Comparison of ENCODE assay signal across 18 cellular contexts in the genomic region with DNA sequence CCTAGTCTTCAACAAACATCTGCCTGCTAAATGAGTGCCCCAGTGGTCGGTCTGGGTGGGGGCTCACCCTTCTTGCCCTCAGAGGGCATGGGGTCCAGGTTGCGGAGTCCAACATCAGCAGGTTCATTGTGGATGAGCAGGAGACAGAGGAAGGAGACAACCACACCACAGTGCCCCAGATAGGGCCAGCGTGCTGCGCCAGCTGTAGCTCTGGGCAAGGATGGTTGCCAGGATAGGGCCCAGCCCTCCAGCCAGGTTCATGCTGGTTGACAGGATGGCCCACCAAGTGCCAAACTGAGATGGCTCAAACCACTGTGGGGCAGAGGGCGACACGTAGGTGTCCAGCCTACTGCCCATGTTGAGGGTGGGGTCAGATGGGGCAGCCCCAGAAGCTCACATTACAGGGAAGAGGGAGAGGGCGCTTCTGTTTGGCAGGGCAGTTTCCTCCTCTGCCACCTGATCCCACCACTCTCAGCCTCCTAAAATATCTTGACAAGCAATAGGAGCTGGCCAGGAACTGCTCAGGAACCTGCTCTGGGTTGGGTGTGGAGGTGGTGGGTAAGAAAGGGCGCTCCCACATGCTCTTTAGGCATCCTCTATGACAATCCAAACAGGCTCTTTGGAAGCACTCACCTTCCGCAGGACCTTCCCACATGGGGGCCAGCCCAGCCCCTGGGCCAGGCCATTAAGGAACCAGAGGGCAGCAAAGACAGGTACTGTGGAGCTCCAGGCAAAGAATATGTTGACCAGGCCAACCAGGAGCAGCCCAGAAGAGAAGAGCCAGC. TPM values are rescaled to one million over a fixed set of nuclear protein-coding genes. Genes with fewer than 3 reads are reported as not detected.
DNase-seq lines count a peak whose midpoint lies in the region; ATAC-seq, FAIRE-seq and TF ChIP-seq lines count a peak whose summit lies in the region.
"Had no signal": no experiment of that assay in that cellular context is flagged by ENCODE, and none has a peak within 500 bp of the region (broad histone marks: within the 10 kb centered on the region; RNA-seq: fewer than 3 reads in every experiment).

No MANE protein-coding gene starts in this region.

- no peak for TF ChIP-seq RAD21 in K562 (CRISPR knock-in tag; conservative IDR thresholded peaks at IDR 0.05 in 1 of 2, IDR thresholded peaks at IDR 0.05 in 1 of 2)

- no peak overlapping the region for H3K4me3 Mint-ChIP-seq in T-helper 1 cell treated with Interleukin-12 subunit alpha and Interleukin-12 subunit beta and Interleukin-4 antibody, amounts not matched to agents 30 μg/mL and 1 μg/mL, for 36 hours
- peak overlapping the region in 1 of 5 donors; percentile 27 for H3K4me3 Mint-ChIP-seq in immature natural killer cell
- H3K4me3 Mint-ChIP-seq in activated CD8-positive, alpha-beta T cell treated with anti-CD3 and anti-CD28 coated beads, Interleukin-2, amount 10 ng/mL, durations not matched to agents 7 days and 5 days, result no peak overlapping the region
- H3K4me3 Mint-ChIP-seq: stimulated activated memory B cell treated with anti-CD40 and anti-IgM and Interleukin-4, amounts not matched to agents 10 μg/mL and 1 μg/mL and 100 μg/mL, for 72 hours had no signal

- no peak for TF ChIP-seq POLR2A in K562 (conservative IDR thresholded peaks at IDR 0.05)
- TF ChIP-seq POLR2A in transverse colon (IDR thresholded peaks at IDR 0.05), result no peak

- H3K4ac ChIP-seq in mesendoderm (ENCODE audit: low read depth, low read length), result no peak overlapping the region

- no peak overlapping the region for H2BK5ac ChIP-seq in mesendoderm (ENCODE audit: low read length)

- FAIRE-seq in K562 (lab: Jason Lieb, UNC), result no peak
- FAIRE-seq: astrocyte had no signal

- peaks cover 24% of the 10 kb centered on the region for H3K4me1 Mint-ChIP-seq in T-helper 1 cell treated with Interleukin-12 subunit alpha and Interleukin-12 subunit beta and Interleukin-4 antibody, amounts not matched to agents 30 μg/mL and 1 μg/mL, for 36 hours (ENCODE audit: low read depth)
- H3K4me1 Mint-ChIP-seq in immature natural killer cell, result peaks cover 15 to 22% of the 10 kb centered on the region in 2 donors
- peaks cover 40% of the 10 kb centered on the region for H3K4me1 Mint-ChIP-seq in activated CD8-positive, alpha-beta T cell treated with anti-CD3 and anti-CD28 coated beads, Interleukin-2, amount 10 ng/mL, durations not matched to agents 7 days and 5 days (ENCODE audit: low read depth)

- H3K9ac ChIP-seq in K562 (ENCODE audit: insufficient read depth in 1 of 2, low read depth in 2 of 2, low read length in 2 of 2) (peak overlapping the region in 1 of 2 experiments; percentile 79; a peak in 2 of 4 replicates), mesendoderm (ENCODE audit: low read length) (no peak overlapping the region)

- no peak overlapping the region for H4K8ac ChIP-seq in mesendoderm (ENCODE audit: low read depth, low read length)

- no TSS peak for BruUV-seq in K562 (replicated peaks; lab: Mats Ljungman, UMichigan)

- no peak overlapping the region for H2AK5ac ChIP-seq in mesendoderm (ENCODE audit: low read length)

- H3K79me2 ChIP-seq in K562 (ENCODE audit: control insufficient read depth, insufficient read depth, low read length) (peaks cover 51% of the 10 kb centered on the region), mesendoderm (ENCODE audit: control insufficient read depth, insufficient read depth, low read length) (peaks cover 1% of the 10 kb centered on the region)

- peak overlapping the region; percentile 22 for H3K56ac ChIP-seq in mesendoderm (ENCODE audit: low read length)

- H3K4me3 ChIP-seq in K562, result no peak overlapping the region
- H3K4me3 ChIP-seq in mesendoderm (ENCODE audit: low read length), result no peak overlapping the region
- H3K4me3 ChIP-seq in transverse colon, result peak overlapping the region in 2 of 4 donors; percentile 70 to 82
- H3K4me3 ChIP-seq: esophagus muscularis mucosa, thyroid gland had no signal

- no peak overlapping the region; the same call in 2 of the 3 replicates for H3K27ac ChIP-seq in K562 (ENCODE audit: extremely low read depth, low read depth, low read length)
- no peak overlapping the region for H3K27ac ChIP-seq in mesendoderm (ENCODE audit: low read depth, low read length)
- peak overlapping the region; percentile 49 to 92 (median 86) for H3K27ac ChIP-seq in transverse colon
- H3K27ac ChIP-seq: 22Rv1, esophagus muscularis mucosa, thyroid gland had no signal

- TF ChIP-seq CTCF in K562 (IDR thresholded peaks at IDR 0.05 in 2 of 3, conservative IDR thresholded peaks at IDR 0.05 in 1 of 3; ENCODE audit: insufficient read depth in 2 of 3, low read depth in 1 of 3, low read length in 3 of 3), result no peak
- no peak for TF ChIP-seq CTCF in transverse colon (IDR thresholded peaks at IDR 0.05)

- H3K4me1 ChIP-seq in K562 (replicated peaks in 1 of 2; ENCODE audit: control insufficient read depth in 2 of 2, insufficient read depth in 2 of 2, low read length in 2 of 2) (peaks cover 54 to 57% of the 10 kb centered on the region in 2 experiments), mesendoderm (ENCODE audit: control insufficient read depth, low read depth, low read length) (peaks cover 15% of the 10 kb centered on the region), transverse colon (peaks cover 7 to 56% (median 35%) of the 10 kb centered on the region in 4 donors)

- H3K36me3 Mint-ChIP-seq in T-helper 1 cell treated with Interleukin-12 subunit alpha and Interleukin-12 subunit beta and Interleukin-4 antibody, amounts not matched to agents 30 μg/mL and 1 μg/mL, for 36 hours (ENCODE audit: low read depth), result peaks cover 22% of the 10 kb centered on the region
- peaks cover 3 to 10% (median 6%) of the 10 kb centered on the region in 3 donors for H3K36me3 Mint-ChIP-seq in immature natural killer cell
- peaks cover 37% of the 10 kb centered on the region for H3K36me3 Mint-ChIP-seq in activated CD8-positive, alpha-beta T cell treated with anti-CD3 and anti-CD28 coated beads, Interleukin-2, amount 10 ng/mL, durations not matched to agents 7 days and 5 days (ENCODE audit: low read depth)

- H4K5ac ChIP-seq in mesendoderm (ENCODE audit: low read length), result no peak overlapping the region

- CTCF ChIA-PET in K562 (lab: Yijun Ruan, JAX; ENCODE audit: low intra/inter-chr PET ratio), result no interaction called here
- CTCF ChIA-PET in activated CD8-positive, alpha-beta T cell treated with anti-CD3 and anti-CD28 coated beads, Interleukin-2, amount 10 ng/mL, durations not matched to agents 7 days and 5 days (lab: Charles Lee), result no interaction called here

- in situ Hi-C loops in K562 (cut with MboI) (no loop called here), transverse colon (cut with MboI; ENCODE audit: low pct_ligation_motif_present in 1 of 4, low pct_unique_long_range_greater_than_20kb in 1 of 4, low sequenced_read_pairs in 3 of 4) (no loop called here)

- H3K36me3 ChIP-seq in K562 (ENCODE audit: control insufficient read depth, insufficient read depth, low read length), result peaks cover 64% of the 10 kb centered on the region
- peaks cover 2% of the 10 kb centered on the region for H3K36me3 ChIP-seq in mesendoderm (ENCODE audit: control insufficient read depth, insufficient read depth, low read length)
- peaks cover 0 to 10% (median 0%) of the 10 kb centered on the region in 4 donors for H3K36me3 ChIP-seq in transverse colon

- H3K79me1 ChIP-seq in mesendoderm (ENCODE audit: low read length), result peaks cover 11% of the 10 kb centered on the region

- H3K27me3 ChIP-seq in K562 (ENCODE audit: control insufficient read depth in 2 of 2, insufficient read depth in 2 of 2, low read length in 2 of 2) (no peaks in the 10 kb centered on the region), mesendoderm (ENCODE audit: insufficient read depth, low read length, poor library complexity) (no peaks in the 10 kb centered on the region), transverse colon (no peaks in the 10 kb centered on the region)
- H3K27me3 ChIP-seq: esophagus muscularis mucosa, thyroid gland had no signal

- no peaks in the 10 kb centered on the region for H3K27me3 Mint-ChIP-seq in T-helper 1 cell treated with Interleukin-12 subunit alpha and Interleukin-12 subunit beta and Interleukin-4 antibody, amounts not matched to agents 30 μg/mL and 1 μg/mL, for 36 hours (ENCODE audit: low read depth)
- H3K27me3 Mint-ChIP-seq in immature natural killer cell (ENCODE audit: low read depth in 3 of 3), result peaks cover 0 to 2% (median 2%) of the 10 kb centered on the region in 3 donors
- no peaks in the 10 kb centered on the region for H3K27me3 Mint-ChIP-seq in activated CD8-positive, alpha-beta T cell treated with anti-CD3 and anti-CD28 coated beads, Interleukin-2, amount 10 ng/mL, durations not matched to agents 7 days and 5 days (ENCODE audit: low read depth)
- H3K27me3 Mint-ChIP-seq: stimulated activated memory B cell treated with anti-CD40 and anti-IgM and Interleukin-4, amounts not matched to agents 10 μg/mL and 1 μg/mL and 100 μg/mL, for 72 hours had no signal

- TF ChIP-seq EP300 in K562 (IDR thresholded peaks at IDR 0.05; ENCODE audit: low read length), result no peak
- no peak for TF ChIP-seq EP300 in transverse colon (IDR thresholded peaks at IDR 0.05; ENCODE audit: low read depth)

- intact Hi-C loops in K562 (cut with micrococcal nuclease), result no loop called here
- intact Hi-C loops in transverse colon (cut with DNase I; ENCODE audit: low total_unique reads), result no loop called here

- no peak overlapping the region for H3K4me2 ChIP-seq in K562 (ENCODE audit: insufficient read depth, low read length)
- H3K4me2 ChIP-seq in mesendoderm (ENCODE audit: low read length), result no peak overlapping the region

- no peaks in the 10 kb centered on the region for H3K9me3 ChIP-seq in K562 (replicated peaks; ENCODE audit: control insufficient read depth, insufficient read depth, low read depth, low read length)
- no peaks in the 10 kb centered on the region for H3K9me3 ChIP-seq in transverse colon
- H3K9me3 ChIP-seq: esophagus muscularis mucosa, thyroid gland had no signal

- no peak for ATAC-seq in K562
- ATAC-seq in activated CD8-positive, alpha-beta T cell treated with anti-CD3 and anti-CD28 coated beads, Interleukin-2, amount 10 ng/mL, durations not matched to agents 7 days and 5 days, result no peak
- ATAC-seq: stimulated activated memory B cell treated with anti-CD40 and anti-IgM and Interleukin-4, amounts not matched to agents 10 μg/mL and 1 μg/mL and 100 μg/mL, for 72 hours had no signal

- H4K20me1 ChIP-seq in K562 (replicated peaks; ENCODE audit: control insufficient read depth, insufficient read depth, low read length), result peaks cover 22% of the 10 kb centered on the region

- no peaks in the 10 kb centered on the region for H3K9me3 Mint-ChIP-seq in T-helper 1 cell treated with Interleukin-12 subunit alpha and Interleukin-12 subunit beta and Interleukin-4 antibody, amounts not matched to agents 30 μg/mL and 1 μg/mL, for 36 hours
- H3K9me3 Mint-ChIP-seq in immature natural killer cell, result no peaks in the 10 kb centered on the region
- H3K9me3 Mint-ChIP-seq in activated CD8-positive, alpha-beta T cell treated with anti-CD3 and anti-CD28 coated beads, Interleukin-2, amount 10 ng/mL, durations not matched to agents 7 days and 5 days (ENCODE audit: insufficient read depth), result no peaks in the 10 kb centered on the region
- H3K9me3 Mint-ChIP-seq: stimulated activated memory B cell treated with anti-CD40 and anti-IgM and Interleukin-4, amounts not matched to agents 10 μg/mL and 1 μg/mL and 100 μg/mL, for 72 hours had no signal

- DNase-seq in T-helper 1 cell (no peak), K562 (ENCODE audit: extremely low read depth in 1 of 4, low spot score in 3 of 4) (no peak), mesendoderm (no peak), transverse colon (no peak), NCI-H345 treated with DMSO at 0.1 percent for 48 hours (lab: John Stamatoyannopoulos, UW; ENCODE audit: unreplicated experiment) (no peak), immature natural killer cell (no peak)
- no peak for DNase-seq in activated CD8-positive, alpha-beta T cell treated with anti-CD3 and anti-CD28 coated beads, Interleukin-2, amount 10 ng/mL, durations not matched to agents 7 days and 5 days
- DNase-seq: C1 segment of cervical spinal cord, DMS79, IMR-90, NCI-H1092, NCI-H774, thyroid gland had no signal

- no peak overlapping the region for H3K23ac ChIP-seq in mesendoderm (ENCODE audit: low read length)

- H2AFZ ChIP-seq in K562 (ENCODE audit: low read depth, low read length), result no peak overlapping the region

- no peaks in the 10 kb centered on the region for H3K9me1 ChIP-seq in K562 (ENCODE audit: control insufficient read depth, insufficient read depth, low read length)

- no peak overlapping the region for H3K18ac ChIP-seq in mesendoderm (ENCODE audit: low read length)

- H2BK120ac ChIP-seq in mesendoderm (ENCODE audit: low read depth, low read length), result no peak overlapping the region

- no peak overlapping the region for H2BK15ac ChIP-seq in mesendoderm (replicated peaks; ENCODE audit: low read depth)

- POLR2A ChIA-PET in K562 (lab: Yijun Ruan, JAX), result interaction anchor here (0.6 to 5.2 kb wide), 5 partner anchors 9 to 365 kb away, joined by 3 to 33 read pairs (median 4); partner anchors contain the start of gene TRAPPC4
- POLR2A ChIA-PET in activated CD8-positive, alpha-beta T cell treated with anti-CD3 and anti-CD28 coated beads, Interleukin-2, amount 10 ng/mL, durations not matched to agents 7 days and 5 days (lab: Charles Lee), result interaction anchor here (0.6 to 2.7 kb wide), 4 partner anchors 10 to 141 kb away, joined by 3 to 18 read pairs (median 4); partner anchors contain the start of genes RPS25 and TRAPPC4

- peak overlapping the region; percentile 26 for H3K27ac Mint-ChIP-seq in T-helper 1 cell treated with Interleukin-12 subunit alpha and Interleukin-12 subunit beta and Interleukin-4 antibody, amounts not matched to agents 30 μg/mL and 1 μg/mL, for 36 hours
- H3K27ac Mint-ChIP-seq in immature natural killer cell, result peak overlapping the region in 1 of 6 donors; percentile 18
- no peak overlapping the region for H3K27ac Mint-ChIP-seq in activated CD8-positive, alpha-beta T cell treated with anti-CD3 and anti-CD28 coated beads, Interleukin-2, amount 10 ng/mL, durations not matched to agents 7 days and 5 days

- 98% methylated on average over 7 of the region's 9 CpGs for WGBS in K562 (ENCODE audit: insufficient coverage, low coverage, missing lambda C conversion rate)
- no CpG with 5 or more reads among the region's 9 CpGs for WGBS in mesendoderm (ENCODE audit: extremely low coverage, insufficient coverage, low lambda C conversion rate)
- 96% methylated on average over 8 of the region's 9 CpGs; no CpG with 5 or more reads in 1 of the 2 donors for WGBS in transverse colon (ENCODE audit: low coverage in 1 of 2), 2 donors

RNA-seq across cellular contexts. Expression of gene SLC37A4, which starts 2.9 kb away (rescaled TPM):
- 93.5 and 200 TPM in 2 replicates for total RNA-seq in K562 (2011; cell fraction: chromatin; rRNA removed; ENCODE audit: low replicate concordance)
- total RNA-seq in K562 (2011; cell fraction: nucleolus; rRNA removed), result 179 and 193 TPM in 2 replicates
- total RNA-seq in K562 (2011; cell fraction: nucleoplasm; rRNA removed), result 133 and 149 TPM in 2 replicates
- total RNA-seq in K562 (2014; rRNA removed) (27.9 and 34.1 TPM in 2 replicates), K562 (2014; rRNA removed; fragmentation: Illumina TruSeq; extraction: Trizol) (34.5 and 35.7 TPM in 2 replicates), K562 (2015; rRNA removed; fragmentation: Illumina TruSeq; extraction: Trizol) (27.9 and 28.2 TPM in 2 replicates), K562 (2021) (48.8 and 49.8 TPM in 2 replicates), transverse colon (10 to 100 TPM; 34.0 to 88.3 (median 81.2) TPM)
- polyA plus RNA-seq in K562 (2011; rRNA removed) (73.9 and 87.9 TPM in 2 replicates), K562 (2014; fragmentation: Illumina TruSeq; extraction: Trizol) (54.6 and 55.2 TPM in 2 replicates), K562 (2014; fragmentation: Nextera tagmentation; extraction: Ambion mirVana) (10 to 100 TPM; 24.7 to 40.7 TPM), K562 (2014; rRNA removed) (54.6 and 55.0 TPM in 2 replicates), immature natural killer cell (10 to 100 TPM in 2 of 3 donors, 1 to 10 TPM in 1; 9.4 to 11.6 (median 11.4) TPM)
- polyA plus RNA-seq in K562 (2011; cell fraction: cytosol; rRNA removed), result 125 and 133 TPM in 2 replicates
- polyA plus RNA-seq in K562 (2011; cell fraction: nucleus; rRNA removed), result 272 and 287 TPM in 2 replicates
- polyA plus RNA-seq in K562 (2012), result 36.4 and 40.1 TPM in 2 replicates
- 95.1 and 110 TPM in 2 replicates for polyA minus RNA-seq in K562 (2011; rRNA and poly(A)+ RNA removed)
- 31.7 and 35.4 TPM in 2 replicates for polyA minus RNA-seq in K562 (2011; cell fraction: cytosol; rRNA and poly(A)+ RNA removed)
- polyA minus RNA-seq in K562 (2011; cell fraction: nucleus; rRNA and poly(A)+ RNA removed), result 44.6 and 66.4 TPM in 2 replicates
- polyA plus RNA-seq in mesendoderm (2013, experiment 1 of 2), result 19.7 TPM
- 18.9 TPM for polyA plus RNA-seq in mesendoderm (2013, experiment 2 of 2)
- 10 to 100 TPM; 22.4 to 26.6 TPM for total RNA-seq in activated CD8-positive, alpha-beta T cell treated with anti-CD3 and anti-CD28 coated beads, Interleukin-2, amount 10 ng/mL, durations not matched to agents 7 days and 5 days

RNA-seq across cellular contexts. Expression of gene TRAPPC4, which starts 9.2 kb away (rescaled TPM):
- 76.0 and 138 TPM in 2 replicates for total RNA-seq in K562 (2011; cell fraction: chromatin; rRNA removed; ENCODE audit: low replicate concordance)
- total RNA-seq in K562 (2011; cell fraction: nucleolus; rRNA removed), result 134 and 149 TPM in 2 replicates
- 122 and 136 TPM in 2 replicates for total RNA-seq in K562 (2011; cell fraction: nucleoplasm; rRNA removed)
- 132 and 142 TPM in 2 replicates for total RNA-seq in K562 (2014; rRNA removed)
- 142 and 147 TPM in 2 replicates for total RNA-seq in K562 (2014; rRNA removed; fragmentation: Illumina TruSeq; extraction: Trizol)
- total RNA-seq in K562 (2015; rRNA removed; fragmentation: Illumina TruSeq; extraction: Trizol), result 137 and 139 TPM in 2 replicates
- 139 TPM in 2 replicates for total RNA-seq in K562 (2021)
- 205 and 232 TPM in 2 replicates for polyA plus RNA-seq in K562 (2011; rRNA removed)
- 349 and 363 TPM in 2 replicates for polyA plus RNA-seq in K562 (2011; cell fraction: cytosol; rRNA removed)
- 108 and 126 TPM in 2 replicates for polyA plus RNA-seq in K562 (2011; cell fraction: nucleus; rRNA removed)
- 139 and 188 TPM in 2 replicates for polyA plus RNA-seq in K562 (2012)
- 121 and 127 TPM in 2 replicates for polyA plus RNA-seq in K562 (2014; fragmentation: Illumina TruSeq; extraction: Trizol)
- 100 to 1,000 TPM; 455 to 524 TPM for polyA plus RNA-seq in K562 (2014; fragmentation: Nextera tagmentation; extraction: Ambion mirVana)
- 152 and 159 TPM in 2 replicates for polyA plus RNA-seq in K562 (2014; rRNA removed)
- 121 and 192 TPM in 2 replicates for polyA minus RNA-seq in K562 (2011; rRNA and poly(A)+ RNA removed)
- 33.1 and 51.2 TPM in 2 replicates for polyA minus RNA-seq in K562 (2011; cell fraction: cytosol; rRNA and poly(A)+ RNA removed)
- 44.2 and 59.3 TPM in 2 replicates for polyA minus RNA-seq in K562 (2011; cell fraction: nucleus; rRNA and poly(A)+ RNA removed)
- polyA plus RNA-seq in mesendoderm (2013, experiment 1 of 2), result 94.7 TPM
- 93.7 TPM for polyA plus RNA-seq in mesendoderm (2013, experiment 2 of 2)
- total RNA-seq in transverse colon, result 100 to 1,000 TPM in 1 of 4 donors, 10 to 100 TPM in 3; 37.4 to 105 (median 74.8) TPM
- polyA plus RNA-seq in immature natural killer cell, result 100 to 1,000 TPM; 104 to 136 (median 110) TPM
- total RNA-seq in activated CD8-positive, alpha-beta T cell treated with anti-CD3 and anti-CD28 coated beads, Interleukin-2, amount 10 ng/mL, durations not matched to agents 7 days and 5 days, result 10 to 100 TPM; 58.6 to 65.0 TPM

RNA-seq across cellular contexts. Expression of gene RPS25, which starts 9.6 kb away (rescaled TPM):
- total RNA-seq in K562 (2011; cell fraction: chromatin; rRNA removed; ENCODE audit: low replicate concordance), result 136 and 201 TPM in 2 replicates
- total RNA-seq in K562 (2011; cell fraction: nucleolus; rRNA removed), result 166 and 168 TPM in 2 replicates
- 272 and 420 TPM in 2 replicates for total RNA-seq in K562 (2011; cell fraction: nucleoplasm; rRNA removed)
- total RNA-seq in K562 (2014; rRNA removed) (1,122 and 1,723 TPM in 2 replicates), K562 (2014; rRNA removed; fragmentation: Illumina TruSeq; extraction: Trizol) (2,419 and 2,437 TPM in 2 replicates), K562 (2015; rRNA removed; fragmentation: Illumina TruSeq; extraction: Trizol) (2,472 and 2,755 TPM in 2 replicates), K562 (2021) (1,553 and 1,702 TPM in 2 replicates), transverse colon (1,000 to 10,000 TPM in 1 of 4 donors, 100 to 1,000 TPM in 3; 220 to 1,105 (median 540) TPM)
- polyA plus RNA-seq in K562 (2011; rRNA removed) (1,393 and 1,573 TPM in 2 replicates), K562 (2014; fragmentation: Illumina TruSeq; extraction: Trizol) (2,166 and 3,143 TPM in 2 replicates), K562 (2014; fragmentation: Nextera tagmentation; extraction: Ambion mirVana) (1,000 to 10,000 TPM; 2,471 to 2,886 TPM), K562 (2014; rRNA removed) (2,239 and 5,486 TPM in 2 replicates), immature natural killer cell (1,000 to 10,000 TPM; 1,543 to 2,582 (median 1,747) TPM)
- polyA plus RNA-seq in K562 (2011; cell fraction: cytosol; rRNA removed), result 686 and 1,751 TPM in 2 replicates
- polyA plus RNA-seq in K562 (2011; cell fraction: nucleus; rRNA removed), result 283 and 578 TPM in 2 replicates
- 1,761 and 1,841 TPM in 2 replicates for polyA plus RNA-seq in K562 (2012)
- polyA minus RNA-seq in K562 (2011; rRNA and poly(A)+ RNA removed), result 428 and 580 TPM in 2 replicates
- 641 and 694 TPM in 2 replicates for polyA minus RNA-seq in K562 (2011; cell fraction: cytosol; rRNA and poly(A)+ RNA removed)
- 60.3 and 141 TPM in 2 replicates for polyA minus RNA-seq in K562 (2011; cell fraction: nucleus; rRNA and poly(A)+ RNA removed)
- polyA plus RNA-seq in mesendoderm (2013, experiment 1 of 2), result 2,936 TPM
- polyA plus RNA-seq in mesendoderm (2013, experiment 2 of 2), result 2,849 TPM
- total RNA-seq in activated CD8-positive, alpha-beta T cell treated with anti-CD3 and anti-CD28 coated beads, Interleukin-2, amount 10 ng/mL, durations not matched to agents 7 days and 5 days, result 1,000 to 10,000 TPM; 1,115 to 1,170 TPM

RNA-seq across cellular contexts. Expression of gene HYOU1, which starts 29.3 kb away (rescaled TPM):
- total RNA-seq in K562 (2011; cell fraction: chromatin; rRNA removed; ENCODE audit: low replicate concordance), result 358 and 605 TPM in 2 replicates
- 442 and 449 TPM in 2 replicates for total RNA-seq in K562 (2011; cell fraction: nucleolus; rRNA removed)
- total RNA-seq in K562 (2011; cell fraction: nucleoplasm; rRNA removed), result 467 and 490 TPM in 2 replicates
- 128 and 132 TPM in 2 replicates for total RNA-seq in K562 (2014; rRNA removed)
- total RNA-seq in K562 (2014; rRNA removed; fragmentation: Illumina TruSeq; extraction: Trizol), result 95.2 and 104 TPM in 2 replicates
- 124 and 125 TPM in 2 replicates for total RNA-seq in K562 (2015; rRNA removed; fragmentation: Illumina TruSeq; extraction: Trizol)
- 193 and 197 TPM in 2 replicates for total RNA-seq in K562 (2021)
- polyA plus RNA-seq in K562 (2011; rRNA removed), result 159 and 196 TPM in 2 replicates
- polyA plus RNA-seq in K562 (2011; cell fraction: cytosol; rRNA removed), result 195 and 205 TPM in 2 replicates
- polyA plus RNA-seq in K562 (2011; cell fraction: nucleus; rRNA removed), result 158 and 198 TPM in 2 replicates
- 135 and 352 TPM in 2 replicates for polyA plus RNA-seq in K562 (2012)
- polyA plus RNA-seq in K562 (2014; fragmentation: Illumina TruSeq; extraction: Trizol), result 180 and 197 TPM in 2 replicates
- 10 to 100 TPM; 19.5 to 46.2 TPM for polyA plus RNA-seq in K562 (2014; fragmentation: Nextera tagmentation; extraction: Ambion mirVana)
- polyA plus RNA-seq in K562 (2014; rRNA removed), result 145 and 151 TPM in 2 replicates
- 167 and 177 TPM in 2 replicates for polyA minus RNA-seq in K562 (2011; rRNA and poly(A)+ RNA removed)
- 92.7 and 93.6 TPM in 2 replicates for polyA minus RNA-seq in K562 (2011; cell fraction: cytosol; rRNA and poly(A)+ RNA removed)
- 42.5 and 79.6 TPM in 2 replicates for polyA minus RNA-seq in K562 (2011; cell fraction: nucleus; rRNA and poly(A)+ RNA removed)
- 139 TPM for polyA plus RNA-seq in mesendoderm (2013, experiment 1 of 2)
- 134 TPM for polyA plus RNA-seq in mesendoderm (2013, experiment 2 of 2)
- total RNA-seq in transverse colon, result 100 to 1,000 TPM in 1 of 4 donors, 10 to 100 TPM in 3; 46.4 to 131 (median 61.0) TPM
- 10 to 100 TPM; 23.2 to 49.1 (median 32.9) TPM for polyA plus RNA-seq in immature natural killer cell
- total RNA-seq in activated CD8-positive, alpha-beta T cell treated with anti-CD3 and anti-CD28 coated beads, Interleukin-2, amount 10 ng/mL, durations not matched to agents 7 days and 5 days, result 100 to 1,000 TPM; 133 to 135 TPM

RNA-seq across cellular contexts. Expression of gene CENATAC, which starts 29.8 kb away (rescaled TPM):
- total RNA-seq in K562 (2011; cell fraction: chromatin; rRNA removed; ENCODE audit: low replicate concordance), result 107 and 143 TPM in 2 replicates
- total RNA-seq in K562 (2011; cell fraction: nucleolus; rRNA removed), result 70.5 and 71.8 TPM in 2 replicates
- total RNA-seq in K562 (2011; cell fraction: nucleoplasm; rRNA removed), result 96.7 and 121 TPM in 2 replicates
- total RNA-seq in K562 (2014; rRNA removed) (15.3 and 16.0 TPM in 2 replicates), K562 (2014; rRNA removed; fragmentation: Illumina TruSeq; extraction: Trizol) (13.9 and 15.1 TPM in 2 replicates), K562 (2015; rRNA removed; fragmentation: Illumina TruSeq; extraction: Trizol) (16.2 and 16.9 TPM in 2 replicates), K562 (2021) (12.4 and 13.5 TPM in 2 replicates), transverse colon (10 to 100 TPM; 46.1 to 94.3 (median 82.2) TPM)
- polyA plus RNA-seq in K562 (2011; rRNA removed) (13.4 and 13.7 TPM in 2 replicates), K562 (2014; fragmentation: Illumina TruSeq; extraction: Trizol) (8.9 and 9.7 TPM in 2 replicates), K562 (2014; fragmentation: Nextera tagmentation; extraction: Ambion mirVana) (1 to 10 TPM; 2.4 to 4.5 TPM), K562 (2014; rRNA removed) (21.9 and 25.5 TPM in 2 replicates), immature natural killer cell (10 to 100 TPM in 2 of 3 donors, 1 to 10 TPM in 1; 9.1 to 17.1 (median 10.5) TPM)
- 3.3 and 3.9 TPM in 2 replicates for polyA plus RNA-seq in K562 (2011; cell fraction: cytosol; rRNA removed)
- 35.3 and 40.2 TPM in 2 replicates for polyA plus RNA-seq in K562 (2011; cell fraction: nucleus; rRNA removed)
- polyA plus RNA-seq in K562 (2012), result 7.1 and 9.9 TPM in 2 replicates
- polyA minus RNA-seq in K562 (2011; rRNA and poly(A)+ RNA removed), result 20.5 and 20.8 TPM in 2 replicates
- polyA minus RNA-seq in K562 (2011; cell fraction: cytosol; rRNA and poly(A)+ RNA removed), result 3.7 and 4.3 TPM in 2 replicates
- polyA minus RNA-seq in K562 (2011; cell fraction: nucleus; rRNA and poly(A)+ RNA removed), result 26.1 and 29.3 TPM in 2 replicates
- polyA plus RNA-seq in mesendoderm (2013, experiment 1 of 2), result 27.9 TPM
- 28.6 TPM for polyA plus RNA-seq in mesendoderm (2013, experiment 2 of 2)
- 10 to 100 TPM; 39.3 to 41.1 TPM for total RNA-seq in activated CD8-positive, alpha-beta T cell treated with anti-CD3 and anti-CD28 coated beads, Interleukin-2, amount 10 ng/mL, durations not matched to agents 7 days and 5 days

Comparison
In these comparisons a context has a peak if more than half of its experiments do, and no peak if none do; other contexts are left out.
1. H3K27ac ChIP-seq: peak in transverse colon (4 of 4); none in K562 (single experiment) and mesendoderm (single experiment).